Comparison of ENCODE assay signal across 1 cellular context in genomic region chr20:44583179-44583578, GRCh38.
TF ChIP-seq lines count a peak whose summit lies in the region.

No MANE protein-coding gene starts in this region.

TF ChIP-seq in IMR-90, 13 proteins besides CTCF, POLR2A, EP300 and RAD21:
- TF ChIP-seq MAFK (IDR thresholded peaks at IDR 0.05; ENCODE audit: low read depth, low read length): no peak
- no peak for TF ChIP-seq NFE2L2 (IDR thresholded peaks at IDR 0.05; ENCODE audit: low read depth, low read length)
TF ChIP-seq in IMR-90: peak in this region for 0.
